In the genomic region with DNA sequence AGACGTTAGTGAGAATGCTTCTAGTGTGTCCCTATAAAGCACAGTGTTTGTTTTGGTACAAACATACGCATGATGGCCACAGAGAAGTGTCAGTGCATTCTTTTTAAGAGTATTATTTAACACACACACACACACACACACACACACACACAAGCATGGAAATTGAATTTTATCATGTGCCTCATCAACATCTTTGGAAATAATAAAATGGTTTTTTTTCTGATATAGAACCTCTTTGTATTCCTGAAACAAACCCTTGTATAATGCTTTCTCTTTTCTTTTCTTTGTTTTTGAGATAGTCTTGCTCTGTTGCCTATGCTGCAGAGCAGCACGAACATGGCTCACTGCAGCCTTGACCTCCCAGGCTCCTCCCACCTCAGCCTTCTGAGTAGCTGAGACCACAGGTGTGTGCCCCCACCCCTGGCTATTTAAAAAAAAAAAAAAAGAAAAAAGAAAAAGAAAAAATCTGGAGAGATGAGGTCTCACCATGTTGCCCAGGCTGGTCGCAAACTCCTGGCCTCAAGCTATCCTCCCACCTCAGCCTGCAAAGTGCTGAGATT, we compare ENCODE assay signal across 30 cellular contexts.
"Had no signal": no experiment of that assay in that cellular context is flagged by ENCODE, and none has a peak within 500 bp of the region (broad histone marks: within the 10 kb centered on the region; RNA-seq: fewer than 3 reads in every experiment).

No MANE protein-coding gene starts in this region.

- H3K4me3 ChIP-seq: colonic mucosa, esophagus muscularis mucosa, heart left ventricle, hepatocyte, left ventricle myocardium inferior, lower lobe of right lung, mucosa of descending colon, pancreas, prostate gland, sigmoid colon, stomach, testis, tibial artery had no signal

- H3K4me3 Mint-ChIP-seq: dendritic cell treated with granulocyte-macrophage colony-stimulating factor and Interleukin-4, amounts not matched to agents 40 ng/mL and 50 ng/mL, for 4 days; memory B cell; naive B cell; natural killer cell treated with Interleukin-12 subunit alpha and Interleukin-12 subunit beta and Interleukin-15 and Interleukin-18, amount 100 ng/mL, for 72 hours; neural crest cell; stimulated activated effector memory CD8-positive, alpha-beta T cell treated with anti-CD3 and anti-CD28 coated beads, Interleukin-12 subunit alpha, Interleukin-12 subunit beta, amount 100 ng/mL, for 72 hours; type B pancreatic cell had no signal

- H3K9me3 ChIP-seq: colonic mucosa, esophagus muscularis mucosa, heart left ventricle, left ventricle myocardium inferior, lower lobe of right lung, mucosa of descending colon, neutrophil, pancreas, prostate gland, sigmoid colon, stomach, testis, tibial artery had no signal

- H3K27ac Mint-ChIP-seq: dendritic cell treated with granulocyte-macrophage colony-stimulating factor and Interleukin-4, amounts not matched to agents 40 ng/mL and 50 ng/mL, for 4 days; memory B cell; naive B cell; natural killer cell treated with Interleukin-12 subunit alpha and Interleukin-12 subunit beta and Interleukin-15 and Interleukin-18, amount 100 ng/mL, for 72 hours; stimulated activated effector memory CD8-positive, alpha-beta T cell treated with anti-CD3 and anti-CD28 coated beads, Interleukin-12 subunit alpha, Interleukin-12 subunit beta, amount 100 ng/mL, for 72 hours; type B pancreatic cell had no signal

- ATAC-seq: foreskin keratinocyte; heart left ventricle; left cardiac atrium; lower lobe of right lung; mucosa of descending colon; natural killer cell treated with Interleukin-12 subunit alpha and Interleukin-12 subunit beta and Interleukin-15 and Interleukin-18, amount 100 ng/mL, for 72 hours; pancreas; right cardiac atrium; stimulated activated effector memory CD8-positive, alpha-beta T cell treated with anti-CD3 and anti-CD28 coated beads, Interleukin-12 subunit alpha, Interleukin-12 subunit beta, amount 100 ng/mL, for 72 hours had no signal

- H3K36me3 Mint-ChIP-seq: memory B cell; naive B cell; natural killer cell treated with Interleukin-12 subunit alpha and Interleukin-12 subunit beta and Interleukin-15 and Interleukin-18, amount 100 ng/mL, for 72 hours; stimulated activated effector memory CD8-positive, alpha-beta T cell treated with anti-CD3 and anti-CD28 coated beads, Interleukin-12 subunit alpha, Interleukin-12 subunit beta, amount 100 ng/mL, for 72 hours; type B pancreatic cell had no signal

- H3K27ac ChIP-seq: colonic mucosa, esophagus muscularis mucosa, foreskin keratinocyte, heart left ventricle, hepatocyte, left ventricle myocardium inferior, lower lobe of right lung, neutrophil, pancreas, prostate gland, sigmoid colon, stomach, testis, tibial artery had no signal

- H3K27me3 Mint-ChIP-seq: dendritic cell treated with granulocyte-macrophage colony-stimulating factor and Interleukin-4, amounts not matched to agents 40 ng/mL and 50 ng/mL, for 4 days had no signal

- DNase-seq: colonic mucosa; effector memory CD4-positive, alpha-beta T cell; foreskin keratinocyte; heart left ventricle; left cardiac atrium; left ventricle myocardium inferior; lower lobe of right lung; mucosa of descending colon; naive B cell; pancreas; right cardiac atrium; sigmoid colon; stimulated activated CD4-positive, alpha-beta T cell treated with anti-CD3 and anti-CD28 coated beads, Interleukin-2, amount 100 ng/mL, for 24 hours; stimulated activated CD4-positive, alpha-beta T cell treated with anti-CD3 and anti-CD28 coated beads, Interleukin-4, amount 100 ng/mL, for 24 hours; stimulated activated naive CD4-positive, alpha-beta T cell treated with Interleukin-2 at 50 U/mL for 16 hours; stomach; testis; tibial artery had no signal

- H3K4me1 Mint-ChIP-seq: memory B cell; naive B cell; stimulated activated effector memory CD8-positive, alpha-beta T cell treated with anti-CD3 and anti-CD28 coated beads, Interleukin-12 subunit alpha, Interleukin-12 subunit beta, amount 100 ng/mL, for 72 hours had no signal

- H3K4me1 ChIP-seq: colonic mucosa, esophagus muscularis mucosa, heart left ventricle, left ventricle myocardium inferior, lower lobe of right lung, pancreas, prostate gland, sigmoid colon, stomach, testis, tibial artery had no signal

- H3K9me3 Mint-ChIP-seq: dendritic cell treated with granulocyte-macrophage colony-stimulating factor and Interleukin-4, amounts not matched to agents 40 ng/mL and 50 ng/mL, for 4 days; memory B cell; naive B cell; natural killer cell treated with Interleukin-12 subunit alpha and Interleukin-12 subunit beta and Interleukin-15 and Interleukin-18, amount 100 ng/mL, for 72 hours; neural crest cell; stimulated activated effector memory CD8-positive, alpha-beta T cell treated with anti-CD3 and anti-CD28 coated beads, Interleukin-12 subunit alpha, Interleukin-12 subunit beta, amount 100 ng/mL, for 72 hours; type B pancreatic cell had no signal

- H3K36me3 ChIP-seq: colonic mucosa, esophagus muscularis mucosa, heart left ventricle, left ventricle myocardium inferior, lower lobe of right lung, neutrophil, pancreas, prostate gland, sigmoid colon, stomach, tibial artery had no signal

- FAIRE-seq: endothelial cell of umbilical vein, islet of Langerhans, pancreas had no signal
